ENCODE assay signal across 8 cellular contexts in genomic region chr1:53945183-53945432, GRCh38. TPM values are rescaled to one million over a fixed set of nuclear protein-coding genes. Genes with fewer than 3 reads are reported as not detected.
DNase-seq lines count a peak whose midpoint lies in the region; TF ChIP-seq lines count a peak whose summit lies in the region.

No MANE protein-coding gene starts in this region.

- H3K4me1 ChIP-seq in breast epithelium (no peaks in the 10 kb centered on the region), mucosa of rectum (ENCODE audit: control insufficient read depth in 2 of 2, insufficient read depth in 2 of 2, low read length in 2 of 2) (peaks cover 6 to 8% of the 10 kb centered on the region in 2 donors)

- peak overlapping the region; percentile 77 for H3K27ac ChIP-seq in HL-60 (replicated peaks)
- peak overlapping the region; percentile 83 to 93 for H3K27ac ChIP-seq in breast epithelium
- H3K27ac ChIP-seq in mucosa of rectum (ENCODE audit: low read depth in 2 of 2, low read length in 2 of 2), result peak overlapping the region; percentile 77 to 91

- H3K36me3 ChIP-seq in breast epithelium, result no peaks in the 10 kb centered on the region
- H3K36me3 ChIP-seq in mucosa of rectum (ENCODE audit: control insufficient read depth in 2 of 2, insufficient read depth in 2 of 2, low read length in 2 of 2), result no peaks in the 10 kb centered on the region

- TF ChIP-seq CTCF in HL-60 (IDR thresholded peaks at IDR 0.05; ENCODE audit: insufficient read depth, low read length) (no peak), breast epithelium (IDR thresholded peaks at IDR 0.05) (no peak)

- DNase-seq in A172 (ENCODE audit: low spot score), result peak; percentile 54
- no peak for DNase-seq in HL-60 (ENCODE audit: low read depth in 1 of 2, low spot score in 1 of 2)
- no peak for DNase-seq in breast epithelium (ENCODE audit: low spot score in 2 of 2)
- DNase-seq in islet precursor cell, result no peak
- DNase-seq in head of caudate nucleus, result no peak
- DNase-seq in NCI-H2171 treated with DMSO at 0.1 percent for 48 hours (lab: John Stamatoyannopoulos, UW), result no peak
- no peak for DNase-seq in iPS-NIHi11 (ENCODE audit: low spot score)

- H3K4me3 ChIP-seq in HL-60 (replicated peaks; ENCODE audit: insufficient read depth, low read length) (peak overlapping the region; percentile 92), breast epithelium (peak overlapping the region; percentile 65 to 78 (median 68)), mucosa of rectum (ENCODE audit: low read length in 2 of 2) (peak overlapping the region; percentile 86)

- no peaks in the 10 kb centered on the region for H3K27me3 ChIP-seq in HL-60 (ENCODE audit: insufficient read depth, poor library complexity, severe bottlenecking)
- no peaks in the 10 kb centered on the region for H3K27me3 ChIP-seq in breast epithelium
- H3K27me3 ChIP-seq in mucosa of rectum (ENCODE audit: control insufficient read depth in 2 of 2, insufficient read depth in 2 of 2, low read length in 2 of 2), result no peaks in the 10 kb centered on the region

- intact Hi-C loops in breast epithelium (cut with DNase I; ENCODE audit: low total_unique reads) (no loop called here), head of caudate nucleus (cut with DNase I) (loop anchor here (5.0 to 10.0 kb wide), 3 partner anchors 53 to 110 kb away; partner anchors contain the start of genes DIO1, NDC1, TCEANC2 and TMEM59)

- H3K9me3 ChIP-seq in breast epithelium, result no peaks in the 10 kb centered on the region
- no peaks in the 10 kb centered on the region for H3K9me3 ChIP-seq in mucosa of rectum (ENCODE audit: control insufficient read depth in 2 of 2, low read length in 2 of 2)

- TF ChIP-seq POLR2A in breast epithelium (IDR thresholded peaks at IDR 0.05), result no peak

- peak overlapping the region; percentile 73 to 75 for H3K9ac ChIP-seq in mucosa of rectum (ENCODE audit: low read depth in 1 of 2, low read length in 2 of 2)

RNA-seq across cellular contexts. Expression of gene IFT25, which starts 0.4 kb away (rescaled TPM):
- total RNA-seq in A172 (2014; rRNA removed; shearing (Covaris generic)), result 48.2 and 69.7 TPM in 2 replicates
- 10 to 100 TPM; 20.8 to 27.7 (median 23.3) TPM for total RNA-seq in breast epithelium

RNA-seq across cellular contexts. Expression of gene LRRC42, which starts 1.0 kb away (rescaled TPM):
- total RNA-seq in A172 (2014; rRNA removed; shearing (Covaris generic)), result 64.2 and 79.8 TPM in 2 replicates
- 10 to 100 TPM; 11.2 to 20.0 (median 17.7) TPM for total RNA-seq in breast epithelium

RNA-seq across cellular contexts. Expression of gene DIO1, which starts 51.1 kb away (rescaled TPM):
- total RNA-seq in A172 (2014; rRNA removed; shearing (Covaris generic)), result not detected in 2 replicates
- 1 to 10 TPM in 1 of 3 donors, under 1 TPM in 1, not detected in 1; 0.59 to 8.2 TPM for total RNA-seq in breast epithelium

RNA-seq across cellular contexts. Expression of gene YIPF1, which starts 55.5 kb away (rescaled TPM):
- total RNA-seq in A172 (2014; rRNA removed; shearing (Covaris generic)), result 22.4 and 24.8 TPM in 2 replicates
- total RNA-seq in breast epithelium, result 10 to 100 TPM; 21.3 to 43.6 (median 40.7) TPM
